13 cellular contexts compared by ENCODE assay signal in genomic region chr6:12569646-12570045, GRCh38.
A peak's percentile ranks its signal among the peaks of the same experiment; 100 is the strongest.
DNase-seq lines count a peak whose midpoint lies in the region; TF ChIP-seq lines count a peak whose summit lies in the region.
"Had no signal": no experiment of that assay in that cellular context is flagged by ENCODE, and none has a peak within 500 bp of the region (broad histone marks: within the 10 kb centered on the region; RNA-seq: fewer than 3 reads in every experiment).

No MANE protein-coding gene starts in this region.

- 32 to 43% methylated on average over 1 of the region's 1 CpG for WGBS in esophagus squamous epithelium, 2 donors

- peaks cover 26% of the 10 kb centered on the region for H3K4me1 Mint-ChIP-seq in MCF 10A (ENCODE audit: insufficient read depth, unreplicated experiment)
- H3K4me1 Mint-ChIP-seq: B cell had no signal

- TF ChIP-seq CTCF in MCF 10A (IDR thresholded peaks at IDR 0.05; ENCODE audit: unreplicated experiment) (no peak), breast epithelium (IDR thresholded peaks at IDR 0.05) (no peak), esophagus squamous epithelium (IDR thresholded peaks at IDR 0.05) (no peak), A673 (conservative IDR thresholded peaks at IDR 0.05; ENCODE audit: low read depth, low read length) (no peak)

- no peak overlapping the region for H3K4me3 Mint-ChIP-seq in MCF 10A (ENCODE audit: unreplicated experiment)
- H3K4me3 Mint-ChIP-seq: B cell; CD4-positive, alpha-beta T cell had no signal

- H3K9me3 ChIP-seq in breast epithelium (no peaks in the 10 kb centered on the region), esophagus squamous epithelium (no peaks in the 10 kb centered on the region), A673 (ENCODE audit: low read depth, low read length, poor library complexity, severe bottlenecking) (no peaks in the 10 kb centered on the region)

- CTCF ChIA-PET in MCF 10A (lab: Yijun Ruan, JAX) (interaction anchor here (0.6 to 1.4 kb wide), 3 partner anchors 36 to 220 kb away, joined by 3 to 4 read pairs (median 3); no protein-coding TSS in a partner anchor), A673 (lab: Charles Lee) (no interaction called here)

- POLR2A ChIA-PET in MCF 10A (lab: Yijun Ruan, JAX) = interaction anchor here (0.6 to 2.6 kb wide), 13 partner anchors 8 to 1347 kb away, joined by 3 to 16 read pairs (median 5); partner anchors contain the start of gene EDN1
- POLR2A ChIA-PET in A673 (lab: Charles Lee; ENCODE audit: low non-redundant PET) = no interaction called here

- H3K27me3 ChIP-seq in breast epithelium = no peaks in the 10 kb centered on the region
- no peaks in the 10 kb centered on the region for H3K27me3 ChIP-seq in esophagus squamous epithelium
- H3K27me3 ChIP-seq in A673 (replicated peaks; ENCODE audit: insufficient read depth, low read depth, low read length, poor library complexity) = no peaks in the 10 kb centered on the region

- no peaks in the 10 kb centered on the region for H3K36me3 Mint-ChIP-seq in MCF 10A (ENCODE audit: insufficient read depth, unreplicated experiment)

- H3K4me3 ChIP-seq in breast epithelium (no peak overlapping the region), esophagus squamous epithelium (no peak overlapping the region), A673 (ENCODE audit: low read depth, low read length, poor library complexity, severe bottlenecking) (no peak overlapping the region)
- H3K4me3 ChIP-seq: GM23248 had no signal

- intact Hi-C loops in MCF 10A (cut with micrococcal nuclease) = no loop called here
- intact Hi-C loops in breast epithelium (cut with DNase I; ENCODE audit: low total_unique reads) = no loop called here
- intact Hi-C loops in esophagus squamous epithelium (cut with DNase I) = no loop called here
- intact Hi-C loops in A673 (cut with micrococcal nuclease; ENCODE audit: unreplicated experiment) = no loop called here

- no peak overlapping the region for H3K27ac ChIP-seq in breast epithelium
- peak overlapping the region; percentile 19 for H3K27ac ChIP-seq in angular gyrus (ENCODE audit: low read depth, low read length)
- H3K27ac ChIP-seq in esophagus squamous epithelium = peak overlapping the region in 3 of 4 donors; percentile 7 to 71 (median 19)
- no peak overlapping the region for H3K27ac ChIP-seq in A673 (ENCODE audit: low read depth, low read length, poor library complexity, severe bottlenecking)
- H3K27ac ChIP-seq: GM23248 had no signal

- peak overlapping the region; percentile 16 for H3K27ac Mint-ChIP-seq in MCF 10A (ENCODE audit: low read depth, unreplicated experiment)
- H3K27ac Mint-ChIP-seq: B cell; CD4-positive, alpha-beta T cell had no signal

- DNase-seq in MCF 10A (ENCODE audit: unreplicated experiment) (no peak), breast epithelium (ENCODE audit: low spot score in 2 of 2) (no peak), esophagus squamous epithelium (lab: John Stamatoyannopoulos, UW) (no peak), A673 (ENCODE audit: low spot score) (no peak), putamen (ENCODE audit: low spot score) (no peak), SW480 (ENCODE audit: low spot score) (no peak)
- DNase-seq: Calu3; CD4-positive, alpha-beta T cell; DMS 273 treated with DMSO at 0.1 percent for 48 hours; H7 had no signal

- H3K27me3 Mint-ChIP-seq in MCF 10A (ENCODE audit: insufficient read depth, unreplicated experiment) = no peaks in the 10 kb centered on the region
- H3K27me3 Mint-ChIP-seq: CD4-positive, alpha-beta T cell had no signal

- H3K4me1 ChIP-seq in breast epithelium = no peaks in the 10 kb centered on the region
- H3K4me1 ChIP-seq in esophagus squamous epithelium = peaks cover 0 to 32% (median 7%) of the 10 kb centered on the region in 3 donors
- peaks cover 12% of the 10 kb centered on the region for H3K4me1 ChIP-seq in A673 (ENCODE audit: insufficient read depth, low read length, poor library complexity, severe bottlenecking)

- BruUV-seq in MCF 10A (replicated peaks; lab: Mats Ljungman, UMichigan) = no TSS peak
- BruUV-seq in A673 (replicated peaks; lab: Mats Ljungman, UMichigan) = no TSS peak

- no peaks in the 10 kb centered on the region for H3K36me3 ChIP-seq in breast epithelium
- H3K36me3 ChIP-seq in esophagus squamous epithelium = no peaks in the 10 kb centered on the region
- H3K36me3 ChIP-seq in A673 (ENCODE audit: insufficient read depth, low read length, poor library complexity, severe bottlenecking) = no peaks in the 10 kb centered on the region

- TF ChIP-seq POLR2A in breast epithelium (IDR thresholded peaks at IDR 0.05) (no peak), esophagus squamous epithelium (IDR thresholded peaks at IDR 0.05) (no peak)

- no peaks in the 10 kb centered on the region for H3K9me3 Mint-ChIP-seq in MCF 10A (ENCODE audit: unreplicated experiment)

Comparison
In these comparisons a context has a peak if more than half of its experiments do, and no peak if none do; other contexts are left out.
1. H3K27ac ChIP-seq: peak in angular gyrus (single experiment) and esophagus squamous epithelium (3 of 4); none in breast epithelium (0 of 2) and A673 (single experiment).